Comparison of ENCODE assay signal across 2 cellular contexts in the genomic region with DNA sequence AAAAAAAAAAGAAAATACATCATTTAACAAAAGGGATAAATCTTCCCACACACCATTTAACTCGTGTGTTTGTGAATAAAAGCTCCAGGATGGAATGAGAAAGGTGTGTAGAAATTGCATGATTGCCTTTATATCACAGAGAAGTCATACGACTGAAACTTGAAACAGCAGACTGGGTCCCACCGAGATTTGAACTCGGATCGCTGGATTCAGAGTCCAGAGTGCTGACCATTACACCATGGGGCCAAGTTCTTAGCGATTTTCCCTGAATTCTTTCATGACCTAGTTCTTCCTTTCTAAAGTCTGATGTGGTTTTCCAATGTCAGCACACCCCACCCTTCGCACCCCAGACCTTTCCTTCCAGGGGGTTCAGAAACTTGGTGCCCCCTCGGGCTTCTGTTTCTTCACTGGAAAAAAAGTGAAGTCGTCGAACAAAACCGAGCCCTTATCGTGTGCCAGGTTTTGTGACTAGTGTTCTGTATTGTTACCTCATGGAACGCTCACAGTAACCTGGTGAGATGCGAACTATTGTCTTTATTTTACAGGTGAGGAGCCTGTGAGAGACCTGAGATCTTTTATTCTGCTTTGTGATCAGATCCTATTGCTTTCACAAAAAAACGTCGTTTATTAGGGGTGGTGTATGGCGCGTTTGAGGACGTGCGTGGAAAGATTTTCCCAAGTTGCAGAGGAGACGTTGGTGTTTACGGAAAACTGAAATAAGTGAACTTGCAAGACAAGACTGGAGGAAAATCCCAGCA.
TF ChIP-seq lines count a peak whose summit lies in the region.

No MANE protein-coding gene starts in this region.

TF ChIP-seq in IMR-90, 13 proteins besides CTCF, POLR2A, EP300 and RAD21:
- TF ChIP-seq FOS (IDR thresholded peaks at IDR 0.05; ENCODE audit: low read depth, low read length) (peak; percentile 88), RCOR1 (IDR thresholded peaks at IDR 0.05; ENCODE audit: insufficient replicate concordance, low read length) (no peak), MAFK (IDR thresholded peaks at IDR 0.05; ENCODE audit: low read depth, low read length) (peak; percentile 51; the same call in 1 of the 2 replicates), CHD1 (IDR thresholded peaks at IDR 0.05; ENCODE audit: low read depth, low read length) (no peak; the same call in 1 of the 2 replicates), CEBPB (IDR thresholded peaks at IDR 0.05; ENCODE audit: low read depth, low read length) (no peak), RFX5 (IDR thresholded peaks at IDR 0.05; ENCODE audit: low read depth, low read length) (no peak), BHLHE40 (IDR thresholded peaks at IDR 0.05; ENCODE audit: low read depth, low read length) (peak; percentile 6; the same call in 1 of the 2 replicates), SMC3 (IDR thresholded peaks at IDR 0.05; ENCODE audit: low read depth, low read length) (no peak), NFE2L2 (IDR thresholded peaks at IDR 0.05; ENCODE audit: low read depth, low read length) (no peak), MXI1 (IDR thresholded peaks at IDR 0.05; ENCODE audit: borderline replicate concordance, low read depth, low read length) (no peak), MAZ (IDR thresholded peaks at IDR 0.05; ENCODE audit: borderline replicate concordance, low read depth, low read length) (no peak)
- TF ChIP-seq, protein P1, sequence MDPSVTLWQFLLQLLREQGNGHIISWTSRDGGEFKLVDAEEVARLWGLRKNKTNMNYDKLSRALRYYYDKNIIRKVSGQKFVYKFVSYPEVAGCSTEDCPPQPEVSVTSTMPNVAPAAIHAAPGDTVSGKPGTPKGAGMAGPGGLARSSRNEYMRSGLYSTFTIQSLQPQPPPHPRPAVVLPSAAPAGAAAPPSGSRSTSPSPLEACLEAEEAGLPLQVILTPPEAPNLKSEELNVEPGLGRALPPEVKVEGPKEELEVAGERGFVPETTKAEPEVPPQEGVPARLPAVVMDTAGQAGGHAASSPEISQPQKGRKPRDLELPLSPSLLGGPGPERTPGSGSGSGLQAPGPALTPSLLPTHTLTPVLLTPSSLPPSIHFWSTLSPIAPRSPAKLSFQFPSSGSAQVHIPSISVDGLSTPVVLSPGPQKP (IDR thresholded peaks at IDR 0.05; ENCODE audit: borderline replicate concordance, low read depth, low read length): no peak
- TF ChIP-seq, protein P2, sequence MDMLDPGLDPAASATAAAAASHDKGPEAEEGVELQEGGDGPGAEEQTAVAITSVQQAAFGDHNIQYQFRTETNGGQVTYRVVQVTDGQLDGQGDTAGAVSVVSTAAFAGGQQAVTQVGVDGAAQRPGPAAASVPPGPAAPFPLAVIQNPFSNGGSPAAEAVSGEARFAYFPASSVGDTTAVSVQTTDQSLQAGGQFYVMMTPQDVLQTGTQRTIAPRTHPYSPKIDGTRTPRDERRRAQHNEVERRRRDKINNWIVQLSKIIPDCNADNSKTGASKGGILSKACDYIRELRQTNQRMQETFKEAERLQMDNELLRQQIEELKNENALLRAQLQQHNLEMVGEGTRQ (IDR thresholded peaks at IDR 0.05; ENCODE audit: low read depth, low read length): no peak

TF ChIP-seq in K562, 482 proteins besides CTCF, POLR2A, EP300 and RAD21 (continues in another document):
- TF ChIP-seq, protein P3, sequence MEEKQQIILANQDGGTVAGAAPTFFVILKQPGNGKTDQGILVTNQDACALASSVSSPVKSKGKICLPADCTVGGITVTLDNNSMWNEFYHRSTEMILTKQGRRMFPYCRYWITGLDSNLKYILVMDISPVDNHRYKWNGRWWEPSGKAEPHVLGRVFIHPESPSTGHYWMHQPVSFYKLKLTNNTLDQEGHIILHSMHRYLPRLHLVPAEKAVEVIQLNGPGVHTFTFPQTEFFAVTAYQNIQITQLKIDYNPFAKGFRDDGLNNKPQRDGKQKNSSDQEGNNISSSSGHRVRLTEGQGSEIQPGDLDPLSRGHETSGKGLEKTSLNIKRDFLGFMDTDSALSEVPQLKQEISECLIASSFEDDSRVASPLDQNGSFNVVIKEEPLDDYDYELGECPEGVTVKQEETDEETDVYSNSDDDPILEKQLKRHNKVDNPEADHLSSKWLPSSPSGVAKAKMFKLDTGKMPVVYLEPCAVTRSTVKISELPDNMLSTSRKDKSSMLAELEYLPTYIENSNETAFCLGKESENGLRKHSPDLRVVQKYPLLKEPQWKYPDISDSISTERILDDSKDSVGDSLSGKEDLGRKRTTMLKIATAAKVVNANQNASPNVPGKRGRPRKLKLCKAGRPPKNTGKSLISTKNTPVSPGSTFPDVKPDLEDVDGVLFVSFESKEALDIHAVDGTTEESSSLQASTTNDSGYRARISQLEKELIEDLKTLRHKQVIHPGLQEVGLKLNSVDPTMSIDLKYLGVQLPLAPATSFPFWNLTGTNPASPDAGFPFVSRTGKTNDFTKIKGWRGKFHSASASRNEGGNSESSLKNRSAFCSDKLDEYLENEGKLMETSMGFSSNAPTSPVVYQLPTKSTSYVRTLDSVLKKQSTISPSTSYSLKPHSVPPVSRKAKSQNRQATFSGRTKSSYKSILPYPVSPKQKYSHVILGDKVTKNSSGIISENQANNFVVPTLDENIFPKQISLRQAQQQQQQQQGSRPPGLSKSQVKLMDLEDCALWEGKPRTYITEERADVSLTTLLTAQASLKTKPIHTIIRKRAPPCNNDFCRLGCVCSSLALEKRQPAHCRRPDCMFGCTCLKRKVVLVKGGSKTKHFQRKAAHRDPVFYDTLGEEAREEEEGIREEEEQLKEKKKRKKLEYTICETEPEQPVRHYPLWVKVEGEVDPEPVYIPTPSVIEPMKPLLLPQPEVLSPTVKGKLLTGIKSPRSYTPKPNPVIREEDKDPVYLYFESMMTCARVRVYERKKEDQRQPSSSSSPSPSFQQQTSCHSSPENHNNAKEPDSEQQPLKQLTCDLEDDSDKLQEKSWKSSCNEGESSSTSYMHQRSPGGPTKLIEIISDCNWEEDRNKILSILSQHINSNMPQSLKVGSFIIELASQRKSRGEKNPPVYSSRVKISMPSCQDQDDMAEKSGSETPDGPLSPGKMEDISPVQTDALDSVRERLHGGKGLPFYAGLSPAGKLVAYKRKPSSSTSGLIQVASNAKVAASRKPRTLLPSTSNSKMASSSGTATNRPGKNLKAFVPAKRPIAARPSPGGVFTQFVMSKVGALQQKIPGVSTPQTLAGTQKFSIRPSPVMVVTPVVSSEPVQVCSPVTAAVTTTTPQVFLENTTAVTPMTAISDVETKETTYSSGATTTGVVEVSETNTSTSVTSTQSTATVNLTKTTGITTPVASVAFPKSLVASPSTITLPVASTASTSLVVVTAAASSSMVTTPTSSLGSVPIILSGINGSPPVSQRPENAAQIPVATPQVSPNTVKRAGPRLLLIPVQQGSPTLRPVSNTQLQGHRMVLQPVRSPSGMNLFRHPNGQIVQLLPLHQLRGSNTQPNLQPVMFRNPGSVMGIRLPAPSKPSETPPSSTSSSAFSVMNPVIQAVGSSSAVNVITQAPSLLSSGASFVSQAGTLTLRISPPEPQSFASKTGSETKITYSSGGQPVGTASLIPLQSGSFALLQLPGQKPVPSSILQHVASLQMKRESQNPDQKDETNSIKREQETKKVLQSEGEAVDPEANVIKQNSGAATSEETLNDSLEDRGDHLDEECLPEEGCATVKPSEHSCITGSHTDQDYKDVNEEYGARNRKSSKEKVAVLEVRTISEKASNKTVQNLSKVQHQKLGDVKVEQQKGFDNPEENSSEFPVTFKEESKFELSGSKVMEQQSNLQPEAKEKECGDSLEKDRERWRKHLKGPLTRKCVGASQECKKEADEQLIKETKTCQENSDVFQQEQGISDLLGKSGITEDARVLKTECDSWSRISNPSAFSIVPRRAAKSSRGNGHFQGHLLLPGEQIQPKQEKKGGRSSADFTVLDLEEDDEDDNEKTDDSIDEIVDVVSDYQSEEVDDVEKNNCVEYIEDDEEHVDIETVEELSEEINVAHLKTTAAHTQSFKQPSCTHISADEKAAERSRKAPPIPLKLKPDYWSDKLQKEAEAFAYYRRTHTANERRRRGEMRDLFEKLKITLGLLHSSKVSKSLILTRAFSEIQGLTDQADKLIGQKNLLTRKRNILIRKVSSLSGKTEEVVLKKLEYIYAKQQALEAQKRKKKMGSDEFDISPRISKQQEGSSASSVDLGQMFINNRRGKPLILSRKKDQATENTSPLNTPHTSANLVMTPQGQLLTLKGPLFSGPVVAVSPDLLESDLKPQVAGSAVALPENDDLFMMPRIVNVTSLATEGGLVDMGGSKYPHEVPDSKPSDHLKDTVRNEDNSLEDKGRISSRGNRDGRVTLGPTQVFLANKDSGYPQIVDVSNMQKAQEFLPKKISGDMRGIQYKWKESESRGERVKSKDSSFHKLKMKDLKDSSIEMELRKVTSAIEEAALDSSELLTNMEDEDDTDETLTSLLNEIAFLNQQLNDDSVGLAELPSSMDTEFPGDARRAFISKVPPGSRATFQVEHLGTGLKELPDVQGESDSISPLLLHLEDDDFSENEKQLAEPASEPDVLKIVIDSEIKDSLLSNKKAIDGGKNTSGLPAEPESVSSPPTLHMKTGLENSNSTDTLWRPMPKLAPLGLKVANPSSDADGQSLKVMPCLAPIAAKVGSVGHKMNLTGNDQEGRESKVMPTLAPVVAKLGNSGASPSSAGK (IDR thresholded peaks at IDR 0.05): peak; percentile 30
- TF ChIP-seq SMARCA5 (IDR thresholded peaks at IDR 0.05): 0 out of 2 replicates have a peak, but pooled peaks have one; percentile 9
- TF ChIP-seq, protein P4, sequence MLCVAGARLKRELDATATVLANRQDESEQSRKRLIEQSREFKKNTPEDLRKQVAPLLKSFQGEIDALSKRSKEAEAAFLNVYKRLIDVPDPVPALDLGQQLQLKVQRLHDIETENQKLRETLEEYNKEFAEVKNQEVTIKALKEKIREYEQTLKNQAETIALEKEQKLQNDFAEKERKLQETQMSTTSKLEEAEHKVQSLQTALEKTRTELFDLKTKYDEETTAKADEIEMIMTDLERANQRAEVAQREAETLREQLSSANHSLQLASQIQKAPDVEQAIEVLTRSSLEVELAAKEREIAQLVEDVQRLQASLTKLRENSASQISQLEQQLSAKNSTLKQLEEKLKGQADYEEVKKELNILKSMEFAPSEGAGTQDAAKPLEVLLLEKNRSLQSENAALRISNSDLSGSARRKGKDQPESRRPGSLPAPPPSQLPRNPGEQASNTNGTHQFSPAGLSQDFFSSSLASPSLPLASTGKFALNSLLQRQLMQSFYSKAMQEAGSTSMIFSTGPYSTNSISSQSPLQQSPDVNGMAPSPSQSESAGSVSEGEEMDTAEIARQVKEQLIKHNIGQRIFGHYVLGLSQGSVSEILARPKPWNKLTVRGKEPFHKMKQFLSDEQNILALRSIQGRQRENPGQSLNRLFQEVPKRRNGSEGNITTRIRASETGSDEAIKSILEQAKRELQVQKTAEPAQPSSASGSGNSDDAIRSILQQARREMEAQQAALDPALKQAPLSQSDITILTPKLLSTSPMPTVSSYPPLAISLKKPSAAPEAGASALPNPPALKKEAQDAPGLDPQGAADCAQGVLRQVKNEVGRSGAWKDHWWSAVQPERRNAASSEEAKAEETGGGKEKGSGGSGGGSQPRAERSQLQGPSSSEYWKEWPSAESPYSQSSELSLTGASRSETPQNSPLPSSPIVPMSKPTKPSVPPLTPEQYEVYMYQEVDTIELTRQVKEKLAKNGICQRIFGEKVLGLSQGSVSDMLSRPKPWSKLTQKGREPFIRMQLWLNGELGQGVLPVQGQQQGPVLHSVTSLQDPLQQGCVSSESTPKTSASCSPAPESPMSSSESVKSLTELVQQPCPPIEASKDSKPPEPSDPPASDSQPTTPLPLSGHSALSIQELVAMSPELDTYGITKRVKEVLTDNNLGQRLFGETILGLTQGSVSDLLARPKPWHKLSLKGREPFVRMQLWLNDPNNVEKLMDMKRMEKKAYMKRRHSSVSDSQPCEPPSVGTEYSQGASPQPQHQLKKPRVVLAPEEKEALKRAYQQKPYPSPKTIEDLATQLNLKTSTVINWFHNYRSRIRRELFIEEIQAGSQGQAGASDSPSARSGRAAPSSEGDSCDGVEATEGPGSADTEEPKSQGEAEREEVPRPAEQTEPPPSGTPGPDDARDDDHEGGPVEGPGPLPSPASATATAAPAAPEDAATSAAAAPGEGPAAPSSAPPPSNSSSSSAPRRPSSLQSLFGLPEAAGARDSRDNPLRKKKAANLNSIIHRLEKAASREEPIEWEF (CRISPR knock-in tag; IDR thresholded peaks at IDR 0.05): 0 out of 2 replicates have a peak, but pooled peaks have one; percentile 40
- peak; percentile 69 for TF ChIP-seq ZFP36 (IDR thresholded peaks at IDR 0.05; ENCODE audit: low read depth, low read length, partially characterized antibody)
- TF ChIP-seq MEF2A (IDR thresholded peaks at IDR 0.05; ENCODE audit: control insufficient read depth, low read depth, low read length): no peak
- TF ChIP-seq BRD4 (IDR thresholded peaks at IDR 0.05): peak; percentile 85
- peak; percentile 67 for TF ChIP-seq RBM25 (IDR thresholded peaks at IDR 0.05; ENCODE audit: low read depth, low read length, severe bottlenecking)
- TF ChIP-seq, protein P5, sequence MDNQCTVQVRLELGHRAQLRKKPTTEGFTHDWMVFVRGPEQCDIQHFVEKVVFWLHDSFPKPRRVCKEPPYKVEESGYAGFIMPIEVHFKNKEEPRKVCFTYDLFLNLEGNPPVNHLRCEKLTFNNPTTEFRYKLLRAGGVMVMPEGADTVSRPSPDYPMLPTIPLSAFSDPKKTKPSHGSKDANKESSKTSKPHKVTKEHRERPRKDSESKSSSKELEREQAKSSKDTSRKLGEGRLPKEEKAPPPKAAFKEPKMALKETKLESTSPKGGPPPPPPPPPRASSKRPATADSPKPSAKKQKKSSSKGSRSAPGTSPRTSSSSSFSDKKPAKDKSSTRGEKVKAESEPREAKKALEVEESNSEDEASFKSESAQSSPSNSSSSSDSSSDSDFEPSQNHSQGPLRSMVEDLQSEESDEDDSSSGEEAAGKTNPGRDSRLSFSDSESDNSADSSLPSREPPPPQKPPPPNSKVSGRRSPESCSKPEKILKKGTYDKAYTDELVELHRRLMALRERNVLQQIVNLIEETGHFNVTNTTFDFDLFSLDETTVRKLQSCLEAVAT (IDR thresholded peaks at IDR 0.05): 0 out of 4 replicates have a peak, but pooled peaks of 1 of the 2 experiments have one; percentile 18
- peak; percentile 64; the same call in 1 of the 2 replicates for TF ChIP-seq JUND (IDR thresholded peaks at IDR 0.05; ENCODE audit: borderline replicate concordance, low read depth, low read length)
- TF ChIP-seq JUND (tag; IDR thresholded peaks at IDR 0.05; ENCODE audit: borderline replicate concordance, low read depth, low read length): peak; percentile 26; the same call in 1 of the 3 replicates
- TF ChIP-seq RNF2 (IDR thresholded peaks at IDR 0.05): peak; percentile 68; the same call in 1 of the 2 replicates
- TF ChIP-seq FOXJ3 (CRISPR knock-in tag; IDR thresholded peaks at IDR 0.05): no peak
- TF ChIP-seq, protein P6, sequence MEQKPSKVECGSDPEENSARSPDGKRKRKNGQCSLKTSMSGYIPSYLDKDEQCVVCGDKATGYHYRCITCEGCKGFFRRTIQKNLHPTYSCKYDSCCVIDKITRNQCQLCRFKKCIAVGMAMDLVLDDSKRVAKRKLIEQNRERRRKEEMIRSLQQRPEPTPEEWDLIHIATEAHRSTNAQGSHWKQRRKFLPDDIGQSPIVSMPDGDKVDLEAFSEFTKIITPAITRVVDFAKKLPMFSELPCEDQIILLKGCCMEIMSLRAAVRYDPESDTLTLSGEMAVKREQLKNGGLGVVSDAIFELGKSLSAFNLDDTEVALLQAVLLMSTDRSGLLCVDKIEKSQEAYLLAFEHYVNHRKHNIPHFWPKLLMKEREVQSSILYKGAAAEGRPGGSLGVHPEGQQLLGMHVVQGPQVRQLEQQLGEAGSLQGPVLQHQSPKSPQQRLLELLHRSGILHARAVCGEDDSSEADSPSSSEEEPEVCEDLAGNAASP (IDR thresholded peaks at IDR 0.05): no peak
- peak; percentile 58; the same call in 1 of the 2 replicates for TF ChIP-seq EP400 (IDR thresholded peaks at IDR 0.05)
- TF ChIP-seq POLR2H (tag; IDR thresholded peaks at IDR 0.05; ENCODE audit: low read depth): peak; percentile 99
- TF ChIP-seq MTA3 (IDR thresholded peaks at IDR 0.05; ENCODE audit: borderline replicate concordance): peak; percentile 47; the same call in 1 of the 2 replicates
- no peak for TF ChIP-seq SIX5 (IDR thresholded peaks at IDR 0.05; ENCODE audit: borderline replicate concordance in 1 of 2, insufficient read depth in 1 of 2, low read depth in 1 of 2, low read length in 2 of 2)
- TF ChIP-seq ZNF668 (CRISPR knock-in tag; IDR thresholded peaks at IDR 0.05): no peak
- peak; percentile 38 for TF ChIP-seq ARHGAP35 (IDR thresholded peaks at IDR 0.05; ENCODE audit: partially characterized antibody)
- peak; percentile 74; the same call in 1 of the 2 replicates for TF ChIP-seq ZNF274 (IDR thresholded peaks at IDR 0.05; ENCODE audit: borderline replicate concordance, low read depth, low read length)
- TF ChIP-seq ARNT (IDR thresholded peaks at IDR 0.05): peak; percentile 67 to 75; a peak in 2 of 4 replicates
